In genomic region chr14:72457641-72458040, GRCh38 we compare ENCODE assay signal across 15 cellular contexts.
DNase-seq lines count a peak whose midpoint lies in the region; TF ChIP-seq lines count a peak whose summit lies in the region.
"Had no signal": no experiment of that assay in that cellular context is flagged by ENCODE, and none has a peak within 500 bp of the region (broad histone marks: within the 10 kb centered on the region; RNA-seq: fewer than 3 reads in every experiment).

No MANE protein-coding gene starts in this region.

- H3K36me3 ChIP-seq in Peyer's patch, result no peaks in the 10 kb centered on the region
- H3K36me3 ChIP-seq: cardiac muscle cell, HAP-1, prostate gland had no signal

- intact Hi-C loops in posterior cingulate gyrus (cut with DNase I), result no loop called here

- no peak overlapping the region for H3K27ac ChIP-seq in Peyer's patch
- H3K27ac ChIP-seq: cardiac muscle cell, prostate gland had no signal

- no peak overlapping the region for H3K4me3 Mint-ChIP-seq in type B pancreatic cell
- H3K4me3 Mint-ChIP-seq: CD4-positive, alpha-beta memory T cell; IgD-negative memory B cell; naive thymus-derived CD8-positive, alpha-beta T cell; T-helper 1 cell treated with Interleukin-12 subunit alpha and Interleukin-12 subunit beta and Interleukin-4 antibody, amounts not matched to agents 30 μg/mL and 1 μg/mL, for 36 hours had no signal

- no peak for TF ChIP-seq CTCF in fibroblast of pulmonary artery (IDR thresholded peaks at IDR 0.05; ENCODE audit: low read length, missing control alignments)
- no peak for TF ChIP-seq CTCF in type B pancreatic cell (conservative IDR thresholded peaks at IDR 0.05)
- no peak for TF ChIP-seq CTCF in Peyer's patch (IDR thresholded peaks at IDR 0.05)

- peak overlapping the region; percentile 53 for H3K27ac Mint-ChIP-seq in type B pancreatic cell
- H3K27ac Mint-ChIP-seq: CD4-positive, alpha-beta memory T cell; IgD-negative memory B cell; naive thymus-derived CD8-positive, alpha-beta T cell; T-helper 1 cell treated with Interleukin-12 subunit alpha and Interleukin-12 subunit beta and Interleukin-4 antibody, amounts not matched to agents 30 μg/mL and 1 μg/mL, for 36 hours had no signal

- peaks cover 3% of the 10 kb centered on the region for H3K36me3 Mint-ChIP-seq in type B pancreatic cell
- H3K36me3 Mint-ChIP-seq: CD4-positive, alpha-beta memory T cell; IgD-negative memory B cell; naive thymus-derived CD8-positive, alpha-beta T cell had no signal

- DNase-seq in GM04503 (ENCODE audit: low read depth) (peak; percentile 60), RKO (ENCODE audit: low spot score) (peak; percentile 26), fibroblast of pulmonary artery (ENCODE audit: low read depth) (peak; percentile 49), type B pancreatic cell (ENCODE audit: extremely low spot score, unreplicated experiment) (no peak), Peyer's patch (no peak), islet precursor cell (no peak), posterior cingulate gyrus (no peak)
- DNase-seq: CD4-positive, alpha-beta memory T cell; effector CD4-positive, alpha-beta T cell; naive thymus-derived CD8-positive, alpha-beta T cell had no signal

- no peaks in the 10 kb centered on the region for H3K4me1 ChIP-seq in Peyer's patch
- H3K4me1 ChIP-seq: HAP-1, prostate gland had no signal

- TF ChIP-seq POLR2A in Peyer's patch (IDR thresholded peaks at IDR 0.05), result no peak

- no peaks in the 10 kb centered on the region for H3K9me3 Mint-ChIP-seq in type B pancreatic cell
- H3K9me3 Mint-ChIP-seq: IgD-negative memory B cell; naive thymus-derived CD8-positive, alpha-beta T cell had no signal

- no peaks in the 10 kb centered on the region for H3K9me3 ChIP-seq in Peyer's patch
- H3K9me3 ChIP-seq: HAP-1, prostate gland had no signal

- peaks cover 12% of the 10 kb centered on the region for H3K27me3 Mint-ChIP-seq in type B pancreatic cell
- H3K27me3 Mint-ChIP-seq: CD4-positive, alpha-beta memory T cell had no signal

- no peaks in the 10 kb centered on the region for H3K27me3 ChIP-seq in Peyer's patch
- H3K27me3 ChIP-seq: cardiac muscle cell had no signal

- H3K4me3 ChIP-seq in fibroblast of pulmonary artery (replicated peaks; ENCODE audit: low read depth, low read length) (no peak overlapping the region), Peyer's patch (no peak overlapping the region)
- H3K4me3 ChIP-seq: cardiac muscle cell, HAP-1, prostate gland had no signal

- H3K4me1 Mint-ChIP-seq in type B pancreatic cell (ENCODE audit: unreplicated experiment), result peaks cover 4% of the 10 kb centered on the region
- H3K4me1 Mint-ChIP-seq: IgD-negative memory B cell had no signal

Comparison
In these comparisons a context has a peak if more than half of its experiments do, and no peak if none do; other contexts are left out.
1. DNase-seq: peak in GM04503 (single experiment), RKO (single experiment) and fibroblast of pulmonary artery (single experiment); none in type B pancreatic cell (single experiment), Peyer's patch (0 of 3), islet precursor cell (single experiment) and posterior cingulate gyrus (0 of 10).